ENCODE assay signal across 23 cellular contexts in the genomic region with DNA sequence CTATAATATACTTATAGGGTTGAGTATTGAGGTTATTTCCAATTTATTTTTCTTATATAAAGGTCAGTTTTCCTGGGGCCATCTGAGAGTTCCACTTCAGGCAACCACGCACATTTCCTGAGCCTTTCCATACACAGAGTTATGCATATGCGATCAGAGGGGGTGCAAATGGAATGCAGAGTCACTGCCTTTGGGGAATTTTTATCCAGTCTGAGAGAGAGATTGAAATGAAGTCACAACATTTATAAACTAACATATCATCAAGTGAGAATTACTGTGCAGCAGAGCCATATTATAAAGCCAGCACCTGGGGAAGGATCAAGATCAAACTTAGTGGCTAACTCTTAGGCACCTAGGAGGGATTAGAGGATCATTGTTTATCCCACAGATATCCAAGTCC.
DNase-seq lines count a peak whose midpoint lies in the region; FAIRE-seq and TF ChIP-seq lines count a peak whose summit lies in the region.
"Had no signal": no experiment of that assay in that cellular context is flagged by ENCODE, and none has a peak within 500 bp of the region (broad histone marks: within the 10 kb centered on the region; RNA-seq: fewer than 3 reads in every experiment).

No MANE protein-coding gene starts in this region.

- no peak for FAIRE-seq in RCC 7860 (lab: Jason Lieb, UNC)
- FAIRE-seq: A549, D721Med, GM12891, H54 had no signal

- peaks cover 0 to 4% (median 0%) of the 10 kb centered on the region in 4 donors for H3K27me3 ChIP-seq in esophagus muscularis mucosa
- H3K27me3 ChIP-seq: BE2C; BLaER1 treated with 17β-estradiol and CSF1 and Interleukin-3, amounts not matched to agents 10 nM and 100 nM had no signal

- peaks cover 0 to 2% (median 0%) of the 10 kb centered on the region in 4 donors for H3K4me1 ChIP-seq in esophagus muscularis mucosa
- H3K4me1 ChIP-seq: A549, BE2C had no signal

- no peak overlapping the region for H3K27ac ChIP-seq in esophagus muscularis mucosa (replicated peaks in 1 of 4)
- H3K27ac ChIP-seq: A549; BLaER1 treated with 17β-estradiol and CSF1 and Interleukin-3, amounts not matched to agents 10 nM and 100 nM had no signal

- no peak for TF ChIP-seq EP300 in esophagus muscularis mucosa (IDR thresholded peaks at IDR 0.05)

- no peak for TF ChIP-seq CTCF in esophagus muscularis mucosa (IDR thresholded peaks at IDR 0.05)

- TF ChIP-seq POLR2A in esophagus muscularis mucosa (IDR thresholded peaks at IDR 0.05; ENCODE audit: low read depth) = no peak

- no peaks in the 10 kb centered on the region for H3K9me3 ChIP-seq in esophagus muscularis mucosa
- H3K9me3 ChIP-seq: A549; BE2C; BLaER1 treated with 17β-estradiol and CSF1 and Interleukin-3, amounts not matched to agents 10 nM and 100 nM; HAP-1 had no signal

- peak; percentile 57 for DNase-seq in EL
- peak; percentile 31 for DNase-seq in esophagus muscularis mucosa (ENCODE audit: extremely low spot score)
- DNase-seq in kidney tubule cell (ENCODE audit: low spot score) = peak; percentile 10
- DNase-seq in RCC 7860 (ENCODE audit: low spot score) = no peak
- DNase-seq in stimulated activated CD4-positive, alpha-beta T cell treated with anti-CD3 and anti-CD28 coated beads, Interleukin-4, amount 100 ng/mL, for 4 hours = no peak
- no peak for DNase-seq in NCI-H526 treated with DMSO at 0.1 percent for 48 hours (lab: John Stamatoyannopoulos, UW)
- DNase-seq: 8988T; ACHN; AML-193; BE2C; CD4-positive, alpha-beta T cell; CD8-positive, alpha-beta memory T cell; DMS53; DMS79 treated with DMSO at 0.1 percent for 48 hours; GF-D8; GOT3; HFFc6 had no signal

- 79% methylated on average over 2 of the region's 2 CpGs for WGBS in esophagus muscularis mucosa

- intact Hi-C loops in esophagus muscularis mucosa (cut with DNase I) = no loop called here

- no peaks in the 10 kb centered on the region for H3K36me3 ChIP-seq in esophagus muscularis mucosa
- H3K36me3 ChIP-seq: BE2C; BLaER1 treated with 17β-estradiol and CSF1 and Interleukin-3, amounts not matched to agents 10 nM and 100 nM; HAP-1 had no signal

- H3K4me3 ChIP-seq in esophagus muscularis mucosa = no peak overlapping the region
- H3K4me3 ChIP-seq: A549; BLaER1 treated with 17β-estradiol and CSF1 and Interleukin-3, amounts not matched to agents 10 nM and 100 nM; HAP-1 had no signal

Comparison
In these comparisons a context has a peak if more than half of its experiments do, and no peak if none do; other contexts are left out.
1. DNase-seq: peak in EL (single experiment), esophagus muscularis mucosa (single experiment) and kidney tubule cell (single experiment); none in RCC 7860 (single experiment), stimulated activated CD4-positive, alpha-beta T cell treated with anti-CD3 and anti-CD28 coated beads, Interleukin-4, amount 100 ng/mL, for 4 hours (0 of 2) and NCI-H526 treated with DMSO at 0.1 percent for 48 hours (single experiment).